ENCODE assay signal across 17 cellular contexts in the genomic region with DNA sequence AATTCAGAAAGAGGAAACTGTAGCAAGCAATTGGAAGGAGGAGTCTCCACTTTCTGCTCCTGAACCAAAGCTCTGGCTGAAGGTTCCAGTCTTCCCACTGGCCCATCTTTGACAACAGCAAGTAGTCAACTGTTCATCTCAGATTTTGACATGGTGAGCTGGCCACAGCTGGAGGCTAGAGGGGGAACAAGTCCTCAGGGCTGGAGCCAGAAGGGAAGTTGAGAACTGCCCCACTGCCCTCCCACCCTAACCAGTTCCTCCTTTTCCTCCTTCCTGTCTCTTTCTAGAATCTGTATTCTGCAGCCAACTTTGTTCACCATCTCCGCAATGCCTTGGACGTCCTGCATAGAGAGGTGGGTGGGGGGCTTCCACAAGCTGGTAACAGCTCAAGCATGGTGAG.
DNase-seq lines count a peak whose midpoint lies in the region; ATAC-seq, FAIRE-seq and TF ChIP-seq lines count a peak whose summit lies in the region.
"Had no signal": no experiment of that assay in that cellular context is flagged by ENCODE, and none has a peak within 500 bp of the region (broad histone marks: within the 10 kb centered on the region; RNA-seq: fewer than 3 reads in every experiment).

No MANE protein-coding gene starts in this region.

- no peaks in the 10 kb centered on the region for H3K9me3 ChIP-seq in left ventricle myocardium inferior (replicated peaks)
- H3K9me3 ChIP-seq: uterus had no signal

- DNase-seq in GM12891 (ENCODE audit: insufficient read length, low spot score) (no peak), SKM-1 treated with dmso at 0.1 percent for 144 hours (lab: John Stamatoyannopoulos, UW; ENCODE audit: unreplicated experiment) (peak; percentile 84), left ventricle myocardium inferior (no peak), inferior parietal cortex (ENCODE audit: extremely low spot score) (no peak), activated gamma-delta T cell treated with Interleukin-2 at 50 U/mL for 16 hours (no peak)
- DNase-seq in activated CD4-positive, CD25-positive, alpha-beta regulatory T cell treated with anti-CD3 and anti-CD28 coated beads, Interleukin-2, amount 50 U/mL, for 72 hours = no peak
- DNase-seq: DMS 273 treated with DMSO at 0.1 percent for 48 hours; kidney glomerular epithelial cell; natural killer cell; NCI-H1048; NCI-H2171; SHP77 treated with DMSO at 0.1 percent for 48 hours; stimulated activated CD4-positive, alpha-beta T cell treated with anti-CD3 and anti-CD28 coated beads, Interleukin-4, amount 100 ng/mL, for 1 hour; uterus had no signal

- peaks cover 34% of the 10 kb centered on the region for H3K4me1 ChIP-seq in left ventricle myocardium inferior
- H3K4me1 ChIP-seq: uterus had no signal

- intact Hi-C loops in left ventricle myocardium inferior (cut with micrococcal nuclease) = no loop called here

- ATAC-seq in HG02798 (IDR thresholded peaks at IDR 0.05; ENCODE audit: poor library complexity, unreplicated experiment) = no peak
- ATAC-seq: natural killer cell had no signal

- H3K27me3 ChIP-seq in left ventricle myocardium inferior (ENCODE audit: low read depth) = no peaks in the 10 kb centered on the region
- H3K27me3 ChIP-seq: uterus had no signal

- H3K4me3 ChIP-seq in left ventricle myocardium inferior (peak overlapping the region; percentile 36), skin epidermis (peak overlapping the region in 1 of 7 experiments; percentile 8)
- H3K4me3 ChIP-seq: uterus had no signal

- FAIRE-seq in GM12891 (lab: Jason Lieb, UNC) = no peak
- FAIRE-seq: GM18507 had no signal

- peak overlapping the region; percentile 38 for H3K27ac ChIP-seq in left ventricle myocardium inferior (replicated peaks)
- H3K27ac ChIP-seq in skin epidermis = peak overlapping the region in 13 of 21 experiments; percentile 5 to 76 (median 49)

- no peak for TF ChIP-seq CTCF in left ventricle myocardium inferior (IDR thresholded peaks at IDR 0.05; ENCODE audit: borderline replicate concordance)

- H3K36me3 ChIP-seq in left ventricle myocardium inferior = no peaks in the 10 kb centered on the region
- H3K36me3 ChIP-seq: uterus had no signal

- TF ChIP-seq POLR2A in GM12891 (IDR thresholded peaks at IDR 0.05; ENCODE audit: low read depth, low read length) = no peak

TF ChIP-seq in GM12891, 5 proteins besides CTCF, POLR2A, EP300 and RAD21:
- no peak for TF ChIP-seq POLR2AphosphoS5 (IDR thresholded peaks at IDR 0.05; ENCODE audit: low read depth, low read length)
- no peak for TF ChIP-seq PAX5 (IDR thresholded peaks at IDR 0.05; ENCODE audit: insufficient read depth, low read length, severe bottlenecking)
- TF ChIP-seq SPI1 (IDR thresholded peaks at IDR 0.05; ENCODE audit: low read depth, low read length) = peak; percentile 28; the same call in 1 of the 2 replicates
